1 cellular context compared by ENCODE assay signal in genomic region chr12:14769837-14770494, GRCh38.
A peak's percentile ranks its signal among the peaks of the same experiment; 100 is the strongest.
TF ChIP-seq lines count a peak whose summit lies in the region.

No MANE protein-coding gene starts in this region.

TF ChIP-seq in HepG2, 621 proteins besides CTCF, POLR2A, EP300 and RAD21 (continued from another document and continues in another):
- TF ChIP-seq ZNF503 (CRISPR knock-in tag; IDR thresholded peaks at IDR 0.05): no peak
- TF ChIP-seq ZNF737 (CRISPR knock-in tag; IDR thresholded peaks at IDR 0.05; ENCODE audit: borderline replicate concordance): 0 out of 2 replicates have a peak, but pooled peaks have one; percentile 14
- no peak for TF ChIP-seq E2F1 (CRISPR knock-in tag; IDR thresholded peaks at IDR 0.05)
- no peak; the same call in 1 of the 2 replicates for TF ChIP-seq KMT2A (CRISPR knock-in tag; IDR thresholded peaks at IDR 0.05)
- TF ChIP-seq TBX3 (IDR thresholded peaks at IDR 0.05; ENCODE audit: borderline replicate concordance): no peak
- peak; percentile 64 for TF ChIP-seq ZBTB7B (CRISPR knock-in tag; IDR thresholded peaks at IDR 0.05)
- no peak for TF ChIP-seq PRPF4 (IDR thresholded peaks at IDR 0.05; ENCODE audit: low read depth, low read length, poor library complexity, severe bottlenecking)
- TF ChIP-seq ZNF280B (CRISPR knock-in tag; IDR thresholded peaks at IDR 0.05; ENCODE audit: borderline replicate concordance): no peak; the same call in 1 of the 2 replicates
- TF ChIP-seq MTA1 (CRISPR knock-in tag; IDR thresholded peaks at IDR 0.05; ENCODE audit: borderline replicate concordance): peak; percentile 53; the same call in 1 of the 2 replicates
- no peak; the same call in 1 of the 2 replicates for TF ChIP-seq ZBTB20 (CRISPR knock-in tag; IDR thresholded peaks at IDR 0.05; ENCODE audit: borderline replicate concordance, low read depth)
- TF ChIP-seq HIC2 (CRISPR knock-in tag; IDR thresholded peaks at IDR 0.05; ENCODE audit: low read depth): peak; percentile 50; the same call in 1 of the 2 replicates
- TF ChIP-seq KAT8 (CRISPR knock-in tag; IDR thresholded peaks at IDR 0.05): peak; percentile 62; the same call in 1 of the 2 replicates
- peak; percentile 67; the same call in 1 of the 2 replicates for TF ChIP-seq ZNF788 (CRISPR knock-in tag; IDR thresholded peaks at IDR 0.05; ENCODE audit: borderline replicate concordance)
- TF ChIP-seq GFI1 (CRISPR knock-in tag; IDR thresholded peaks at IDR 0.05; ENCODE audit: borderline replicate concordance): no peak; the same call in 1 of the 2 replicates
- TF ChIP-seq ZNF232 (CRISPR knock-in tag; IDR thresholded peaks at IDR 0.05; ENCODE audit: borderline replicate concordance): no peak
- TF ChIP-seq TFAP4 (IDR thresholded peaks at IDR 0.05; ENCODE audit: borderline replicate concordance, low read depth): peak; percentile 74; the same call in 1 of the 2 replicates
- no peak; the same call in 1 of the 2 replicates for TF ChIP-seq PHF20 (CRISPR knock-in tag; IDR thresholded peaks at IDR 0.05)
- no peak for TF ChIP-seq ZNF207 (IDR thresholded peaks at IDR 0.05; ENCODE audit: borderline replicate concordance)
- peak; percentile 84; the same call in 1 of the 2 replicates for TF ChIP-seq ZNF556 (CRISPR knock-in tag; IDR thresholded peaks at IDR 0.05; ENCODE audit: borderline replicate concordance)
- no peak for TF ChIP-seq ZMYM2 (CRISPR knock-in tag; IDR thresholded peaks at IDR 0.05)
- peak; percentile 89; the same call in 1 of the 2 replicates for TF ChIP-seq TOPORS (CRISPR knock-in tag; IDR thresholded peaks at IDR 0.05)
- TF ChIP-seq ZUFSP (CRISPR knock-in tag; IDR thresholded peaks at IDR 0.05; ENCODE audit: borderline replicate concordance): no peak
- TF ChIP-seq, protein P1, sequence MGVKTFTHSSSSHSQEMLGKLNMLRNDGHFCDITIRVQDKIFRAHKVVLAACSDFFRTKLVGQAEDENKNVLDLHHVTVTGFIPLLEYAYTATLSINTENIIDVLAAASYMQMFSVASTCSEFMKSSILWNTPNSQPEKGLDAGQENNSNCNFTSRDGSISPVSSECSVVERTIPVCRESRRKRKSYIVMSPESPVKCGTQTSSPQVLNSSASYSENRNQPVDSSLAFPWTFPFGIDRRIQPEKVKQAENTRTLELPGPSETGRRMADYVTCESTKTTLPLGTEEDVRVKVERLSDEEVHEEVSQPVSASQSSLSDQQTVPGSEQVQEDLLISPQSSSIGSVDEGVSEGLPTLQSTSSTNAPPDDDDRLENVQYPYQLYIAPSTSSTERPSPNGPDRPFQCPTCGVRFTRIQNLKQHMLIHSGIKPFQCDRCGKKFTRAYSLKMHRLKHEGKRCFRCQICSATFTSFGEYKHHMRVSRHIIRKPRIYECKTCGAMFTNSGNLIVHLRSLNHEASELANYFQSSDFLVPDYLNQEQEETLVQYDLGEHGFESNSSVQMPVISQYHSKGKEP (CRISPR knock-in tag; IDR thresholded peaks at IDR 0.05): no peak
- peak; percentile 45; the same call in 1 of the 3 replicates for TF ChIP-seq MXI1 (IDR thresholded peaks at IDR 0.05; ENCODE audit: borderline replicate concordance, low read depth, low read length)
- TF ChIP-seq ZNF777 (CRISPR knock-in tag; IDR thresholded peaks at IDR 0.05): no peak
- no peak for TF ChIP-seq GPBP1L1 (CRISPR knock-in tag; IDR thresholded peaks at IDR 0.05)
- TF ChIP-seq ZBTB7A (CRISPR knock-in tag; IDR thresholded peaks at IDR 0.05): peak; percentile 3; the same call in 1 of the 2 replicates
- peak; percentile 36; the same call in 1 of the 2 replicates for TF ChIP-seq ZNF12 (CRISPR knock-in tag; IDR thresholded peaks at IDR 0.05)
- no peak for TF ChIP-seq SMC3 (IDR thresholded peaks at IDR 0.05; ENCODE audit: low read length)
- no peak for TF ChIP-seq SRF (IDR thresholded peaks at IDR 0.05; ENCODE audit: low read depth, low read length)
- TF ChIP-seq HMG20B (CRISPR knock-in tag; conservative IDR thresholded peaks at IDR 0.05): no peak
- TF ChIP-seq FLYWCH1 (CRISPR knock-in tag; IDR thresholded peaks at IDR 0.05): no peak
- no peak for TF ChIP-seq TCF12 (IDR thresholded peaks at IDR 0.05)
- TF ChIP-seq TCF12 (CRISPR knock-in tag; IDR thresholded peaks at IDR 0.05): no peak; the same call in 1 of the 2 replicates
- peak; percentile 84 for TF ChIP-seq GZF1 (CRISPR knock-in tag; IDR thresholded peaks at IDR 0.05)
- TF ChIP-seq MEIS2 (CRISPR knock-in tag; IDR thresholded peaks at IDR 0.05): 0 out of 2 replicates have a peak, but pooled peaks have one; percentile 65
- no peak; the same call in 1 of the 2 replicates for TF ChIP-seq HES4 (CRISPR knock-in tag; IDR thresholded peaks at IDR 0.05; ENCODE audit: borderline replicate concordance)
- no peak; the same call in 1 of the 2 replicates for TF ChIP-seq DR1 (CRISPR knock-in tag; IDR thresholded peaks at IDR 0.05)
- no peak for TF ChIP-seq SOX13 (IDR thresholded peaks at IDR 0.05)
- TF ChIP-seq SOX13 (CRISPR knock-in tag; conservative IDR thresholded peaks at IDR 0.05 in 1 of 2, IDR thresholded peaks at IDR 0.05 in 1 of 2): peak in 1 of 2 experiments; percentile 3; a peak in 1 of 4 replicates
- no peak for TF ChIP-seq ZNF816 (CRISPR knock-in tag; IDR thresholded peaks at IDR 0.05; ENCODE audit: borderline replicate concordance)
- TF ChIP-seq ZNF773 (CRISPR knock-in tag; IDR thresholded peaks at IDR 0.05; ENCODE audit: borderline replicate concordance): no peak
- no peak for TF ChIP-seq ZBTB8A (CRISPR knock-in tag; IDR thresholded peaks at IDR 0.05; ENCODE audit: borderline replicate concordance, low read depth)
- TF ChIP-seq ZNF616 (CRISPR knock-in tag; IDR thresholded peaks at IDR 0.05; ENCODE audit: low read depth): peak; percentile 50; the same call in 1 of the 2 replicates
- no peak for TF ChIP-seq ARNT (IDR thresholded peaks at IDR 0.05)
- TF ChIP-seq KLF9 (CRISPR knock-in tag; IDR thresholded peaks at IDR 0.05; ENCODE audit: low read depth): no peak
- TF ChIP-seq PITX1 (CRISPR knock-in tag; IDR thresholded peaks at IDR 0.05): peak; percentile 30; the same call in 1 of the 2 replicates
- TF ChIP-seq ZNF883 (CRISPR knock-in tag; IDR thresholded peaks at IDR 0.05; ENCODE audit: not compliant biosample characterization): no peak
- TF ChIP-seq, protein P2, sequence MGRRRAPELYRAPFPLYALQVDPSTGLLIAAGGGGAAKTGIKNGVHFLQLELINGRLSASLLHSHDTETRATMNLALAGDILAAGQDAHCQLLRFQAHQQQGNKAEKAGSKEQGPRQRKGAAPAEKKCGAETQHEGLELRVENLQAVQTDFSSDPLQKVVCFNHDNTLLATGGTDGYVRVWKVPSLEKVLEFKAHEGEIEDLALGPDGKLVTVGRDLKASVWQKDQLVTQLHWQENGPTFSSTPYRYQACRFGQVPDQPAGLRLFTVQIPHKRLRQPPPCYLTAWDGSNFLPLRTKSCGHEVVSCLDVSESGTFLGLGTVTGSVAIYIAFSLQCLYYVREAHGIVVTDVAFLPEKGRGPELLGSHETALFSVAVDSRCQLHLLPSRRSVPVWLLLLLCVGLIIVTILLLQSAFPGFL (CRISPR knock-in tag; IDR thresholded peaks at IDR 0.05): peak; percentile 56; the same call in 1 of the 2 replicates
- TF ChIP-seq ZNF615 (CRISPR knock-in tag; IDR thresholded peaks at IDR 0.05; ENCODE audit: borderline replicate concordance): no peak
- no peak for TF ChIP-seq IKZF5 (CRISPR knock-in tag; IDR thresholded peaks at IDR 0.05)
- peak; percentile 53; the same call in 1 of the 2 replicates for TF ChIP-seq MAFG (CRISPR knock-in tag; IDR thresholded peaks at IDR 0.05)
- peak; percentile 66; the same call in 1 of the 2 replicates for TF ChIP-seq SAFB2 (CRISPR knock-in tag; IDR thresholded peaks at IDR 0.05; ENCODE audit: borderline replicate concordance, low read depth)
- TF ChIP-seq, protein P3, sequence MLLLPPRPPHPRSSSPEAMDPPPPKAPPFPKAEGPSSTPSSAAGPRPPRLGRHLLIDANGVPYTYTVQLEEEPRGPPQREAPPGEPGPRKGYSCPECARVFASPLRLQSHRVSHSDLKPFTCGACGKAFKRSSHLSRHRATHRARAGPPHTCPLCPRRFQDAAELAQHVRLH (CRISPR knock-in tag; IDR thresholded peaks at IDR 0.05; ENCODE audit: borderline replicate concordance, low read depth): peak; percentile 80; the same call in 1 of the 2 replicates
- TF ChIP-seq BRCA1 (CRISPR knock-in tag; IDR thresholded peaks at IDR 0.05): no peak
